Comparison of ENCODE assay signal across 8 cellular contexts in the genomic region with DNA sequence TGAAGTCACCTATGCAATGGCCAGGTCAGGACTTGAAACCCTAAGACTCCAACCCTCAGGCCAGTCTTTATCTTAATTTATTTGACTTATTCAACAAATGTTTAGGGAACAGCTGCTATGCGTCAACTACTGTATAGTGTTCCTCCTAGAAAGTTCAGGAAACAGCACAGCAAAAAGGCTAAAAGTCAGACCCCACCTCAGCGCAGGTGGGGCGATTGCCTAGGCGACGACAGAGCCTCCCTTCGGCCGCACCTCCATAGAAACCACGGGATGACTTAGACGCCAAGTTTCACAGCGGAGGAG. TPM values are rescaled to one million over a fixed set of nuclear protein-coding genes. Genes with fewer than 3 reads are reported as not detected.
DNase-seq lines count a peak whose midpoint lies in the region; ATAC-seq and TF ChIP-seq lines count a peak whose summit lies in the region.

No MANE protein-coding gene starts in this region.

- H3K27me3 ChIP-seq in prostate gland (replicated peaks; ENCODE audit: insufficient read depth) = no peaks in the 10 kb centered on the region

- WGBS in prostate gland = under 1% methylated on average over 10 of the region's 10 CpGs

- peak; percentile 19 for DNase-seq in NCI-H748 treated with DMSO at 0.1 percent for 48 hours (lab: John Stamatoyannopoulos, UW)
- DNase-seq in epithelial cell of prostate (ENCODE audit: low read depth, low spot score) = no peak
- no peak for DNase-seq in prostate gland (ENCODE audit: low spot score)
- no peak for DNase-seq in stimulated activated CD4-positive, alpha-beta T cell treated with anti-CD3 and anti-CD28 coated beads, Interleukin-4, amount 100 ng/mL, for 1 hour
- no peak for DNase-seq in NCI-H524 treated with DMSO at 0.1 percent for 48 hours (lab: John Stamatoyannopoulos, UW)

- no peak for TF ChIP-seq POLR2A in prostate gland (IDR thresholded peaks at IDR 0.05)

- intact Hi-C loops in prostate gland (cut with DNase I) = loop anchor here (10.0 kb wide), 2 partner anchors 90 to 350 kb away; partner anchors contain the start of gene NR1H2

- H3K36me3 ChIP-seq in prostate gland = no peaks in the 10 kb centered on the region

- ATAC-seq in GM19397 (IDR thresholded peaks at IDR 0.05; ENCODE audit: unreplicated experiment) (peak; percentile 3), HG03469 (IDR thresholded peaks at IDR 0.05; ENCODE audit: unreplicated experiment) (no peak), GM19023 (IDR thresholded peaks at IDR 0.05; ENCODE audit: unreplicated experiment) (no peak)

- H3K27ac ChIP-seq in epithelial cell of prostate = peak overlapping the region; percentile 83
- peak overlapping the region; percentile 88 to 89 for H3K27ac ChIP-seq in prostate gland

- peaks cover 15% of the 10 kb centered on the region for H3K4me1 ChIP-seq in prostate gland (replicated peaks)

- no peak for TF ChIP-seq CTCF in prostate gland (IDR thresholded peaks at IDR 0.05)

- H3K9me3 ChIP-seq in prostate gland = no peaks in the 10 kb centered on the region

- peak overlapping the region; percentile 85 to 91 for H3K4me3 ChIP-seq in prostate gland

RNA-seq across cellular contexts. Expression of gene VRK3, which starts 0.5 kb away (rescaled TPM):
- total RNA-seq in prostate gland = 10 to 100 TPM; 47.8 to 76.5 TPM

RNA-seq across cellular contexts. Expression of gene ZNF473, which starts 1.1 kb away (rescaled TPM):
- 10 to 100 TPM; 16.7 to 26.0 TPM for total RNA-seq in prostate gland
